In genomic region chr19:6532244-6532999, GRCh38 we compare ENCODE assay signal across 1 cellular context.
TF ChIP-seq lines count a peak whose summit lies in the region.

No MANE protein-coding gene starts in this region.

TF ChIP-seq in HEK293, 187 proteins besides CTCF, POLR2A, EP300 and RAD21 (continued from another document and continues in another):
- TF ChIP-seq ZBTB10 (tag by site-specific recombination; IDR thresholded peaks at IDR 0.05) (peak; percentile 98), ZNF302 (tag by site-specific recombination; IDR thresholded peaks at IDR 0.05; ENCODE audit: low read depth) (no peak), ZNF10 (tag by site-specific recombination; IDR thresholded peaks at IDR 0.05) (no peak), ZNF747 (tag by site-specific recombination; IDR thresholded peaks at IDR 0.05) (peak; percentile 34; the same call in 1 of the 2 replicates), SP2 (tag by site-specific recombination; IDR thresholded peaks at IDR 0.05) (no peak), ZNF518A (tag by site-specific recombination; conservative IDR thresholded peaks at IDR 0.05; ENCODE audit: low read depth) (no peak), ZNF791 (tag by site-specific recombination; IDR thresholded peaks at IDR 0.05) (0 out of 2 replicates have a peak, but pooled peaks have one; percentile 37), OSR2 (tag by site-specific recombination; IDR thresholded peaks at IDR 0.05) (no peak; the same call in 1 of the 2 replicates), ZFP37 (tag by site-specific recombination; IDR thresholded peaks at IDR 0.05) (no peak), ZSCAN23 (tag by site-specific recombination; IDR thresholded peaks at IDR 0.05) (peak; percentile 85), ZIC2 (tag by site-specific recombination; IDR thresholded peaks at IDR 0.05) (no peak; the same call in 1 of the 2 replicates), ZNF658 (tag by site-specific recombination; IDR thresholded peaks at IDR 0.05) (no peak), ZNF785 (tag by site-specific recombination; IDR thresholded peaks at IDR 0.05) (peak; percentile 92), SP3 (tag by site-specific recombination; IDR thresholded peaks at IDR 0.05) (no peak), TSHZ1 (tag by site-specific recombination; IDR thresholded peaks at IDR 0.05; ENCODE audit: borderline replicate concordance) (no peak), ZBTB6 (tag by site-specific recombination; IDR thresholded peaks at IDR 0.05) (no peak), ZNF585B (tag by site-specific recombination; IDR thresholded peaks at IDR 0.05) (no peak), ZBTB8A (tag by site-specific recombination; IDR thresholded peaks at IDR 0.05) (no peak), GLI4 (tag by site-specific recombination; IDR thresholded peaks at IDR 0.05) (peak; percentile 83), ZNF624 (tag by site-specific recombination; IDR thresholded peaks at IDR 0.05) (no peak), ZNF621 (tag by site-specific recombination; IDR thresholded peaks at IDR 0.05) (peak; percentile 82), ZSCAN5A (tag by site-specific recombination; IDR thresholded peaks at IDR 0.05) (no peak), ZNF544 (tag by site-specific recombination; IDR thresholded peaks at IDR 0.05) (no peak), ZNF37A (tag by site-specific recombination; IDR thresholded peaks at IDR 0.05) (no peak), HIC1 (tag by site-specific recombination; IDR thresholded peaks at IDR 0.05) (peak; percentile 65; the same call in 1 of the 2 replicates), ZNF670 (tag by site-specific recombination; IDR thresholded peaks at IDR 0.05; ENCODE audit: low read depth) (no peak), ZNF202 (tag by site-specific recombination; IDR thresholded peaks at IDR 0.05; ENCODE audit: borderline replicate concordance) (no peak), ZNF350 (tag by site-specific recombination; IDR thresholded peaks at IDR 0.05) (no peak), BCL11B (tag by site-specific recombination; IDR thresholded peaks at IDR 0.05; ENCODE audit: low read depth) (peak; percentile 16; the same call in 1 of the 2 replicates), ZNF830 (tag by site-specific recombination; IDR thresholded peaks at IDR 0.05; ENCODE audit: low read depth) (no peak), TCF7L2 (IDR thresholded peaks at IDR 0.05; ENCODE audit: borderline replicate concordance, low read depth, low read length) (no peak), ZNF626 (tag by site-specific recombination; IDR thresholded peaks at IDR 0.05) (no peak), ZNF248 (tag by site-specific recombination; IDR thresholded peaks at IDR 0.05) (peak; percentile 82; the same call in 1 of the 2 replicates), ZSCAN4 (tag by site-specific recombination; IDR thresholded peaks at IDR 0.05) (peak; percentile 98), ZNF280D (tag by site-specific recombination; IDR thresholded peaks at IDR 0.05) (no peak), ZNF510 (tag by site-specific recombination; IDR thresholded peaks at IDR 0.05; ENCODE audit: insufficient replicate concordance) (no peak), ZNF600 (tag by site-specific recombination; IDR thresholded peaks at IDR 0.05) (peak; percentile 69), ZNF239 (tag by site-specific recombination; IDR thresholded peaks at IDR 0.05) (peak; percentile 67; the same call in 1 of the 2 replicates), ZNF311 (tag by site-specific recombination; IDR thresholded peaks at IDR 0.05; ENCODE audit: borderline replicate concordance) (0 out of 2 replicates have a peak, but pooled peaks have one; percentile 40)
